In genomic region chr15:58227706-58228543, GRCh38 we compare ENCODE assay signal across 8 cellular contexts.
DNase-seq lines count a peak whose midpoint lies in the region; ATAC-seq, FAIRE-seq and TF ChIP-seq lines count a peak whose summit lies in the region.

No MANE protein-coding gene starts in this region.

- peak; percentile 81 for FAIRE-seq in RCC 7860 (lab: Jason Lieb, UNC)

- no peaks in the 10 kb centered on the region for H3K36me3 ChIP-seq in thyroid gland

- peak; percentile 82 for TF ChIP-seq CTCF in fibroblast of the aortic adventitia (IDR thresholded peaks at IDR 0.05; ENCODE audit: insufficient read depth, low read length)
- TF ChIP-seq CTCF in thyroid gland (IDR thresholded peaks at IDR 0.05), result peak; percentile 23 to 82 (median 65)

- peaks cover 4 to 5% of the 10 kb centered on the region in 2 donors for H3K4me1 ChIP-seq in thyroid gland

- peak; percentile 67 for DNase-seq in D341Med (ENCODE audit: low spot score)
- DNase-seq in KG1 (lab: John Stamatoyannopoulos, UW), result peak; percentile 42
- peak; percentile 52 for DNase-seq in RCC 7860 (ENCODE audit: low spot score)
- DNase-seq in activated T-helper 1 cell treated with anti-CD3 and anti-CD28 coated beads, Interleukin-2, amount 50 U/mL, for 16 hours (ENCODE audit: low read depth in 1 of 2, low spot score in 1 of 2), result peak; percentile 38 to 39
- DNase-seq in fibroblast of the aortic adventitia (ENCODE audit: low read depth), result peak; percentile 89
- peak in 43 of 56 donors; percentile 4 to 82 (median 44) for DNase-seq in nucleus accumbens (lab: John Stamatoyannopoulos, UW)
- peak; percentile 71 to 74 for DNase-seq in thyroid gland

- no peaks in the 10 kb centered on the region for H3K27me3 ChIP-seq in thyroid gland

- 48% methylated on average over 8 of the region's 8 CpGs for WGBS in thyroid gland, 2 donors

- H3K4me3 ChIP-seq in fibroblast of the aortic adventitia (ENCODE audit: low read depth, low read length) (no peak overlapping the region), thyroid gland (replicated peaks in 1 of 3) (no peak overlapping the region)

- H3K27ac ChIP-seq in thyroid gland, result no peak overlapping the region

- no peak for TF ChIP-seq POLR2A in thyroid gland (IDR thresholded peaks at IDR 0.05)

- ATAC-seq in HG02571 (IDR thresholded peaks at IDR 0.05; ENCODE audit: unreplicated experiment), result no peak

- intact Hi-C loops in thyroid gland (cut with DNase I), result loop anchor here (10.0 kb wide), 1 partner anchor 537 kb away; no protein-coding TSS in a partner anchor

- no peaks in the 10 kb centered on the region for H3K9me3 ChIP-seq in thyroid gland

Comparison
In these comparisons a context has a peak if more than half of its experiments do, and no peak if none do; other contexts are left out.
1. DNase-seq: peak in every context shown above with its lines; median percentile 89 in fibroblast of the aortic adventitia; 72 in thyroid gland; 67 in D341Med; 52 in RCC 7860; 44 in nucleus accumbens; 42 in KG1; 38 in activated T-helper 1 cell treated with anti-CD3 and anti-CD28 coated beads, Interleukin-2, amount 50 U/mL, for 16 hours.